In genomic region chr6:144314003-144314485, GRCh38 we compare ENCODE assay signal across 9 cellular contexts. TPM values are rescaled to one million over a fixed set of nuclear protein-coding genes. Genes with fewer than 3 reads are reported as not detected.
DNase-seq lines count a peak whose midpoint lies in the region; ATAC-seq and TF ChIP-seq lines count a peak whose summit lies in the region.
"Had no signal": no experiment of that assay in that cellular context is flagged by ENCODE, and none has a peak within 500 bp of the region (broad histone marks: within the 10 kb centered on the region; RNA-seq: fewer than 3 reads in every experiment).

No MANE protein-coding gene starts in this region.

- ATAC-seq in Right ventricle myocardium inferior (peak; percentile 92), aorta (ENCODE audit: low FRiP score) (peak; percentile 88)
- ATAC-seq: A549 had no signal

- H3K27ac Mint-ChIP-seq in nephron progenitor cell: peak overlapping the region; percentile 51
- no peak overlapping the region for H3K27ac Mint-ChIP-seq in activated CD4-positive, alpha-beta memory T cell treated with anti-CD3 and anti-CD28 coated beads, Interleukin-2, amount 10 ng/mL, durations not matched to agents 7 days and 5 days
- no peak overlapping the region for H3K27ac Mint-ChIP-seq in activated T-helper 1 cell treated with anti-CD3 and anti-CD28 coated beads, Interleukin-12 subunit alpha, Interleukin-12 subunit beta, Interleukin-2, Interleukin-4 antibody, amounts not matched to agents 30 ng/mL and 10 ng/mL and 1 ng/mL, durations not matched to agents 14 hours and 24 hours and 36 hours

- H3K4me1 Mint-ChIP-seq in nephron progenitor cell: peaks cover 31% of the 10 kb centered on the region
- H3K4me1 Mint-ChIP-seq in activated CD4-positive, alpha-beta memory T cell treated with anti-CD3 and anti-CD28 coated beads, Interleukin-2, amount 10 ng/mL, durations not matched to agents 7 days and 5 days: peaks cover 25% of the 10 kb centered on the region
- peaks cover 31% of the 10 kb centered on the region for H3K4me1 Mint-ChIP-seq in activated T-helper 1 cell treated with anti-CD3 and anti-CD28 coated beads, Interleukin-12 subunit alpha, Interleukin-12 subunit beta, Interleukin-2, Interleukin-4 antibody, amounts not matched to agents 30 ng/mL and 10 ng/mL and 1 ng/mL, durations not matched to agents 14 hours and 24 hours and 36 hours (ENCODE audit: low read depth)

- WGBS in aorta, 2 donors: 42 to 45% methylated on average over 5 of the region's 5 CpGs

- no peaks in the 10 kb centered on the region for H3K27me3 ChIP-seq in aorta (ENCODE audit: control insufficient read depth in 1 of 2, insufficient read depth in 2 of 2, low read length in 1 of 2)

- no peaks in the 10 kb centered on the region for H3K9me3 Mint-ChIP-seq in nephron progenitor cell
- H3K9me3 Mint-ChIP-seq in activated CD4-positive, alpha-beta memory T cell treated with anti-CD3 and anti-CD28 coated beads, Interleukin-2, amount 10 ng/mL, durations not matched to agents 7 days and 5 days: no peaks in the 10 kb centered on the region
- H3K9me3 Mint-ChIP-seq in activated T-helper 1 cell treated with anti-CD3 and anti-CD28 coated beads, Interleukin-12 subunit alpha, Interleukin-12 subunit beta, Interleukin-2, Interleukin-4 antibody, amounts not matched to agents 30 ng/mL and 10 ng/mL and 1 ng/mL, durations not matched to agents 14 hours and 24 hours and 36 hours: no peaks in the 10 kb centered on the region

- no peak overlapping the region for H3K4me3 ChIP-seq in foreskin fibroblast (ENCODE audit: low read depth in 1 of 2, low read length in 2 of 2)
- H3K4me3 ChIP-seq in aorta (ENCODE audit: low read length in 2 of 2): no peak overlapping the region
- H3K4me3 ChIP-seq: A549 had no signal

- H3K27me3 Mint-ChIP-seq in nephron progenitor cell (ENCODE audit: low read depth, poor library complexity): no peaks in the 10 kb centered on the region
- peaks cover 5% of the 10 kb centered on the region for H3K27me3 Mint-ChIP-seq in activated CD4-positive, alpha-beta memory T cell treated with anti-CD3 and anti-CD28 coated beads, Interleukin-2, amount 10 ng/mL, durations not matched to agents 7 days and 5 days
- peaks cover 7% of the 10 kb centered on the region for H3K27me3 Mint-ChIP-seq in activated T-helper 1 cell treated with anti-CD3 and anti-CD28 coated beads, Interleukin-12 subunit alpha, Interleukin-12 subunit beta, Interleukin-2, Interleukin-4 antibody, amounts not matched to agents 30 ng/mL and 10 ng/mL and 1 ng/mL, durations not matched to agents 14 hours and 24 hours and 36 hours (ENCODE audit: insufficient read depth)

- H3K36me3 ChIP-seq in aorta (ENCODE audit: control insufficient read depth in 1 of 2, insufficient read depth in 2 of 2, low read length in 1 of 2): peaks cover 0 to 5% of the 10 kb centered on the region in 2 donors

- DNase-seq in Right ventricle myocardium inferior (ENCODE audit: missing footprints) (no peak), cardiac septum (ENCODE audit: low spot score) (no peak), foreskin fibroblast (peak; percentile 34 to 68), nephron progenitor cell (no peak), aorta (peak; percentile 70 to 84), NCI-H146 (lab: John Stamatoyannopoulos, UW) (no peak)
- DNase-seq in activated CD4-positive, alpha-beta memory T cell treated with anti-CD3 and anti-CD28 coated beads, Interleukin-2, amount 10 ng/mL, durations not matched to agents 7 days and 5 days: no peak
- DNase-seq in activated T-helper 1 cell treated with anti-CD3 and anti-CD28 coated beads, Interleukin-12 subunit alpha, Interleukin-12 subunit beta, Interleukin-2, Interleukin-4 antibody, amounts not matched to agents 30 ng/mL and 10 ng/mL and 1 ng/mL, durations not matched to agents 14 hours and 24 hours and 36 hours (ENCODE audit: low spot score): no peak

- no peak for TF ChIP-seq CTCF in foreskin fibroblast (IDR thresholded peaks at IDR 0.05; ENCODE audit: low read depth, low read length)
- TF ChIP-seq CTCF in nephron progenitor cell (IDR thresholded peaks at IDR 0.05): no peak

- no peaks in the 10 kb centered on the region for H3K9me3 ChIP-seq in aorta (ENCODE audit: control insufficient read depth, low read length)
- H3K9me3 ChIP-seq: A549 had no signal

- H3K4me1 ChIP-seq in aorta (ENCODE audit: control insufficient read depth in 1 of 2, insufficient read depth in 2 of 2, low read length in 2 of 2): peaks cover 3 to 5% of the 10 kb centered on the region in 2 donors

- peaks cover 17% of the 10 kb centered on the region for H3K36me3 Mint-ChIP-seq in nephron progenitor cell (ENCODE audit: low read depth)
- H3K36me3 Mint-ChIP-seq in activated CD4-positive, alpha-beta memory T cell treated with anti-CD3 and anti-CD28 coated beads, Interleukin-2, amount 10 ng/mL, durations not matched to agents 7 days and 5 days (ENCODE audit: low read depth): peaks cover 8% of the 10 kb centered on the region
- H3K36me3 Mint-ChIP-seq in activated T-helper 1 cell treated with anti-CD3 and anti-CD28 coated beads, Interleukin-12 subunit alpha, Interleukin-12 subunit beta, Interleukin-2, Interleukin-4 antibody, amounts not matched to agents 30 ng/mL and 10 ng/mL and 1 ng/mL, durations not matched to agents 14 hours and 24 hours and 36 hours (ENCODE audit: low read depth): peaks cover 6% of the 10 kb centered on the region

- intact Hi-C loops in Right ventricle myocardium inferior (cut with DNase I) (no loop called here), cardiac septum (cut with DNase I) (no loop called here), aorta (cut with DNase I) (no loop called here)
- intact Hi-C loops in activated T-helper 1 cell treated with anti-CD3 and anti-CD28 coated beads, Interleukin-12 subunit alpha, Interleukin-12 subunit beta, Interleukin-2, Interleukin-4 antibody, amounts not matched to agents 30 ng/mL and 10 ng/mL and 1 ng/mL, durations not matched to agents 14 hours and 24 hours and 36 hours (cut with micrococcal nuclease): no loop called here

- CTCF ChIA-PET in activated CD4-positive, alpha-beta memory T cell treated with anti-CD3 and anti-CD28 coated beads, Interleukin-2, amount 10 ng/mL, durations not matched to agents 7 days and 5 days (lab: Charles Lee): no interaction called here

- no peak overlapping the region for H3K4me3 Mint-ChIP-seq in nephron progenitor cell
- H3K4me3 Mint-ChIP-seq in activated CD4-positive, alpha-beta memory T cell treated with anti-CD3 and anti-CD28 coated beads, Interleukin-2, amount 10 ng/mL, durations not matched to agents 7 days and 5 days: no peak overlapping the region
- no peak overlapping the region for H3K4me3 Mint-ChIP-seq in activated T-helper 1 cell treated with anti-CD3 and anti-CD28 coated beads, Interleukin-12 subunit alpha, Interleukin-12 subunit beta, Interleukin-2, Interleukin-4 antibody, amounts not matched to agents 30 ng/mL and 10 ng/mL and 1 ng/mL, durations not matched to agents 14 hours and 24 hours and 36 hours

- POLR2A ChIA-PET in activated CD4-positive, alpha-beta memory T cell treated with anti-CD3 and anti-CD28 coated beads, Interleukin-2, amount 10 ng/mL, durations not matched to agents 7 days and 5 days (lab: Charles Lee): no interaction called here

- peak overlapping the region in 1 of 2 donors; percentile 94 for H3K27ac ChIP-seq in aorta (ENCODE audit: low read depth in 1 of 2, low read length in 2 of 2)
- H3K27ac ChIP-seq: A549 had no signal

RNA-seq across cellular contexts. Expression of gene UTRN, which starts 28.9 kb away (rescaled TPM):
- 69.2 TPM for total RNA-seq in Right ventricle myocardium inferior
- total RNA-seq in cardiac septum: 96.4 TPM
- 100 to 1,000 TPM; 238 to 259 TPM for total RNA-seq in aorta
- 10 to 100 TPM; 11.5 to 20.1 TPM for polyA plus RNA-seq in aorta
- total RNA-seq in activated CD4-positive, alpha-beta memory T cell treated with anti-CD3 and anti-CD28 coated beads, Interleukin-2, amount 10 ng/mL, durations not matched to agents 7 days and 5 days: 100 to 1,000 TPM; 140 to 146 TPM
- total RNA-seq in activated T-helper 1 cell treated with anti-CD3 and anti-CD28 coated beads, Interleukin-12 subunit alpha, Interleukin-12 subunit beta, Interleukin-2, Interleukin-4 antibody, amounts not matched to agents 30 ng/mL and 10 ng/mL and 1 ng/mL, durations not matched to agents 14 hours and 24 hours and 36 hours: 48.3 and 50.6 TPM in 2 replicates

Comparison
In these comparisons a context has a peak if more than half of its experiments do, and no peak if none do; other contexts are left out.
1. DNase-seq: peak in foreskin fibroblast (2 of 2) and aorta (2 of 2); none in Right ventricle myocardium inferior (single experiment), cardiac septum (single experiment), nephron progenitor cell (single experiment), NCI-H146 (single experiment), activated CD4-positive, alpha-beta memory T cell treated with anti-CD3 and anti-CD28 coated beads, Interleukin-2, amount 10 ng/mL, durations not matched to agents 7 days and 5 days (single experiment) and activated T-helper 1 cell treated with anti-CD3 and anti-CD28 coated beads, Interleukin-12 subunit alpha, Interleukin-12 subunit beta, Interleukin-2, Interleukin-4 antibody, amounts not matched to agents 30 ng/mL and 10 ng/mL and 1 ng/mL, durations not matched to agents 14 hours and 24 hours and 36 hours (single experiment).